8 cellular contexts compared by ENCODE assay signal in the genomic region with DNA sequence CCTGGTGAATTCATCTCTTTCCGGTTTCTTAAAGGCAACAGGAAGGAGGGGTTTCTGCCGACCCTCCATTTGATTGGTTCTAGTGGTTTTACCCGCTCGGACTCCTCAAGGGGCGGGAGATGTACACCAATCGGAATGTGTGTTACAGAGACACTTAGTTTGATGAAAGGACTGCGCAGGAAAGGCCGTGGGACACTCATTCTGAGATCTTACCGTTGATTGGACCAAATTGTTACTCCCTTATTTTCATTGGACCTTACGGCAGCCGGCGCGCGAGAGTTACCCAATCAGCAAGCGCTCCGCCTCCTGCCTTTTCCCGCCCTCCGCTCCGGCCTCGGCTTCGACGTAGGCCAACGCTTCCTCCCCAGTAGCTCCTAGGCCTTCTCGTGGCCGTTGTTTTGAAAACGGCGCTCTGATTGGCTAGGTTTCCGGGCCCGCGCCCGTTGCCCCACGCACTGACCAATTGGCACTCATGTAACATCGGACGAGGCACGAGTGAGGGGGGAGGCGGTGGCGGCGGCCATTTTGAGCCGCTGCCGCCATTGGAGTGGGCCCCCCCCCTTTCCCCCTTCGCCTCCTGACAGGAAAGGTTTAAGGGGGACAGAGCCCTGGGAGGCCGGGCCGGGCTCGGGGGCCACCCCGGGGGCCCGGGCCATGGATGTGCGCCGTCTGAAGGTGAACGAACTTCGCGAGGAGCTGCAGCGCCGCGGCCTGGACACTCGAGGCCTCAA. TPM values are rescaled to one million over a fixed set of nuclear protein-coding genes. Genes with fewer than 3 reads are reported as not detected.
DNase-seq lines count a peak whose midpoint lies in the region; ATAC-seq and TF ChIP-seq lines count a peak whose summit lies in the region.

Gene HNRNPUL1, plus strand, starts transcription at position 523 of the 731 bp plus-strand sequence. Its CDS starts 132 bp downstream, at position 655.

- DNase-seq in Ammon's horn (ENCODE audit: low spot score) (peak; percentile 100), NCI-H510A (lab: John Stamatoyannopoulos, UW) (peak; percentile 98), cerebellum (ENCODE audit: low spot score) (peak; percentile 99), islet precursor cell (peak; percentile 100)
- peak; percentile 99 for DNase-seq in activated CD4-positive, alpha-beta T cell treated with anti-CD3 and anti-CD28 coated beads for 1 hour
- peak; percentile 97 to 100 (median 99) for DNase-seq in stimulated activated CD4-positive, alpha-beta T cell treated with anti-CD3 and anti-CD28 coated beads, Interleukin-12 subunit alpha, Interleukin-12 subunit beta, amount 100 ng/mL, for 48 hours (ENCODE audit: low read depth in 2 of 3, low spot score in 1 of 3)

- peak; percentile 74 for ATAC-seq in HG03432 (IDR thresholded peaks at IDR 0.05; ENCODE audit: unreplicated experiment)

- TF ChIP-seq POLR2A in GM19099 (IDR thresholded peaks at IDR 0.05; ENCODE audit: extremely low read depth, insufficient read length, low read depth) = peak; percentile 45

RNA-seq across cellular contexts. Expression of gene HNRNPUL1, which starts in this region (rescaled TPM):
- 77.0 TPM for total RNA-seq in cerebellum

Comparison
In these comparisons a context has a peak if more than half of its experiments do, and no peak if none do; other contexts are left out.
1. Peak in every context shown above with its lines: DNase-seq and ATAC-seq.